Comparison of ENCODE assay signal across 11 cellular contexts in genomic region chr21:43345746-43346409, GRCh38.
DNase-seq lines count a peak whose midpoint lies in the region; FAIRE-seq lines count a peak whose summit lies in the region.
"Had no signal": no experiment of that assay in that cellular context is flagged by ENCODE, and none has a peak within 500 bp of the region (broad histone marks: within the 10 kb centered on the region; RNA-seq: fewer than 3 reads in every experiment).

No MANE protein-coding gene starts in this region.

- intact Hi-C loops in posterior vena cava (cut with DNase I), result no loop called here

- peak; percentile 25 to 41 for DNase-seq in stimulated activated CD4-positive, alpha-beta T cell treated with anti-CD3 and anti-CD28 coated beads, Interleukin-15, amount 100 ng/mL, for 48 hours (ENCODE audit: low read depth in 2 of 2)
- DNase-seq in stimulated activated CD4-positive, alpha-beta T cell treated with anti-CD3 and anti-CD28 coated beads, Interleukin-4, amount 100 ng/mL, for 24 hours, result no peak
- DNase-seq in T1000 (lab: John Stamatoyannopoulos, UW) (peak; percentile 55), fibroblast of the conjunctiva (ENCODE audit: low read depth) (peak; percentile 36), urothelium cell line (ENCODE audit: low spot score) (peak; percentile 66), posterior vena cava (ENCODE audit: low spot score) (no peak), NCI-H1105 (lab: John Stamatoyannopoulos, UW) (no peak)
- DNase-seq in effector CD8-positive, alpha-beta T cell (lab: John Stamatoyannopoulos, UW), result no peak
- DNase-seq: DMS153; occipital lobe; stimulated activated naive B cell treated with anti-CD40 and anti-IgM and Interleukin-4, amounts not matched to agents 10 μg/mL and 1 μg/mL and 100 μg/mL, for 72 hours had no signal

- FAIRE-seq in urothelium cell line (lab: Jason Lieb, UNC), result no peak

Comparison
In these comparisons a context has a peak if more than half of its experiments do, and no peak if none do; other contexts are left out.
1. DNase-seq: peak in stimulated activated CD4-positive, alpha-beta T cell treated with anti-CD3 and anti-CD28 coated beads, Interleukin-15, amount 100 ng/mL, for 48 hours (2 of 2), T1000 (single experiment), fibroblast of the conjunctiva (single experiment) and urothelium cell line (single experiment); none in stimulated activated CD4-positive, alpha-beta T cell treated with anti-CD3 and anti-CD28 coated beads, Interleukin-4, amount 100 ng/mL, for 24 hours (single experiment), effector CD8-positive, alpha-beta T cell (single experiment), posterior vena cava (single experiment) and NCI-H1105 (single experiment).